Comparison of ENCODE assay signal across 8 cellular contexts in the genomic region with DNA sequence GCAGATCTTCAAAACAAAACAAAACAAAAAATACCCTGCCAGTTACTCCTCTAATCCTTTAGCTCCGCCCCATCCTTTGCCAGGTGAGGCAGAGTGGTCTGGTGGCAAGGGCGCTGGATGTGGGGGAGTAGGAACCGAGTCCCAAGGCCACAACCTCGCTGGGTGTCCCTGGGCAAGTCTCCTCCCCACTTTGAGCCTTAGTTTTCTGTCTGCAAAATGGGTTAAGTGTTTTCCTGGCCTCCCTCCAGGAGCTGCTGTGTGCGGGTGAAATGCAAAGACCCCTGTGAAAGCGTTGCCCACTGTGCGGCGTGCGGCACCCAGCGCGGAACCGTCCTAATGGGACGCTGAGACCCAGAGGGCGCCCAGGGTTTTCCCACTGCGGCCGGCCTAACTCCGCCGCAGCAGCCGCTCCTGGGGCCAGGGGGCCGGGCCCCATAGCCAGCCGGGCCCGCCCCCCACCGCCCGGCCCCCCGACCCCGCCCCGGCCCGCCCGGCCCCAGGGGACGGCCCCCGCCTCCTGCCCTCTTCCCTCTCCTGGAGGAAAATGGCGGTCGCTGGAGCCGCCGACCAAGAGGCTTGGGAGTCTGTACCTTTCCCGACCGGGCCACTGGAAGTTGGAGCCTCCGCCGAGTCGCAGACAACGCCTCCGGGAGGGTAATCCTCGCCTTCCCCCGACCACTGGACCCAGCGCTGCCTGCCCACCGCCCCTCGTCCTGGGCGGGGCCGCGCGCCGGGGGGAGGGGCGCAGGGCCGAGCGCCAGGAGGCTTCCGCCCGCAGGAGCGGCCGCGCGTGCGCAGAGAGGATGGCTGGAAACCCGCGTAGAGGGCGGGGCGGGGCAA. TPM values are rescaled to one million over a fixed set of nuclear protein-coding genes. Genes with fewer than 3 reads are reported as not detected.
DNase-seq lines count a peak whose midpoint lies in the region; ATAC-seq, FAIRE-seq and TF ChIP-seq lines count a peak whose summit lies in the region.

ERMAP (plus strand) TSS at position 523 of the 840 bp plus-strand sequence. CDS start 13,327 bp downstream, outside the sequence.
SVBP (minus strand) TSS at position 798 of the 840 bp plus-strand sequence. CDS start 853 bp downstream, outside the sequence.

- no peak for TF ChIP-seq EP300 in A549 (IDR thresholded peaks at IDR 0.05)

- H3K36me3 ChIP-seq in WERI-Rb-1 (peaks cover 11% of the 10 kb centered on the region), breast epithelium (no peaks in the 10 kb centered on the region), spleen (peaks cover 0 to 14% (median 0%) of the 10 kb centered on the region in 6 donors)

- peak; percentile 60 to 82 for DNase-seq in A549 (ENCODE audit: low read depth in 1 of 2, low spot score in 1 of 2)
- peak; percentile 87 for DNase-seq in NCI-H2171 treated with DMSO at 0.1 percent for 48 hours (lab: John Stamatoyannopoulos, UW)
- DNase-seq in WERI-Rb-1, result peak; percentile 91
- DNase-seq in breast epithelium (ENCODE audit: low spot score in 2 of 2), result peak; percentile 81 to 92
- DNase-seq in inferior parietal cortex (ENCODE audit: extremely low spot score), result peak; percentile 84
- peak; percentile 98 for DNase-seq in spleen

- H3K4me2 ChIP-seq in A549, result peak within 1 kb of the TSS; percentile 77

- H3K27ac ChIP-seq in A549 (peak within 1 kb of the TSS; percentile 97 to 98), WERI-Rb-1 (peak within 1 kb of the TSS; percentile 100), breast epithelium (peak within 1 kb of the TSS; percentile 92 to 98), spleen (peak within 1 kb of the TSS; percentile 91 to 98 (median 96))

- TF ChIP-seq CTCF in A549 (IDR thresholded peaks at IDR 0.05), result no peak
- no peak for TF ChIP-seq CTCF in WERI-Rb-1 (IDR thresholded peaks at IDR 0.05; ENCODE audit: low read depth, low read length)
- no peak for TF ChIP-seq CTCF in breast epithelium (IDR thresholded peaks at IDR 0.05)
- peak in 2 of 11 experiments; percentile 8 to 18 for TF ChIP-seq CTCF in spleen (IDR thresholded peaks at IDR 0.05 in 8 of 11, conservative IDR thresholded peaks at IDR 0.05 in 3 of 11)

- POLR2A ChIA-PET in A549 (lab: Yijun Ruan, JAX), result interaction anchor here (0.8 to 3.0 kb wide), 5 partner anchors 10 to 108 kb away, joined by 3 to 15 read pairs (median 4); partner anchors contain the start of genes C1orf50, P3H1 and ZNF691

- peaks cover 31% of the 10 kb centered on the region; the same call in 2 of the 3 replicates for H3K4me1 ChIP-seq in A549
- H3K4me1 ChIP-seq in breast epithelium, result peaks cover 0 to 7% of the 10 kb centered on the region in 2 donors
- H3K4me1 ChIP-seq in spleen, result peaks cover 20 to 43% (median 26%) of the 10 kb centered on the region in 6 donors

- H3K4me3 ChIP-seq in A549, result peak within 1 kb of the TSS; percentile 52
- peak within 1 kb of the TSS; percentile 77 for H3K4me3 ChIP-seq in WERI-Rb-1 (ENCODE audit: low read depth, low read length)
- H3K4me3 ChIP-seq in breast epithelium, result peak within 1 kb of the TSS; percentile 68 to 73 (median 69)
- H3K4me3 ChIP-seq in spleen, result peak within 1 kb of the TSS; percentile 56 to 79 (median 66)

- no peak for TF ChIP-seq RAD21 in A549 (conservative IDR thresholded peaks at IDR 0.05 in 1 of 2, IDR thresholded peaks at IDR 0.05 in 1 of 2)

- ATAC-seq in A549 (peak; percentile 96 to 97), GM18868 (IDR thresholded peaks at IDR 0.05; ENCODE audit: unreplicated experiment) (peak; percentile 87), HG03097 (IDR thresholded peaks at IDR 0.05; ENCODE audit: low FRiP score, unreplicated experiment) (peak; percentile 77)

- FAIRE-seq in A549 (lab: Jason Lieb, UNC), result no peak

- WGBS in A549 (ENCODE audit: missing lambda C conversion rate), result 3% methylated on average over 5 of the region's 66 CpGs
- 1 to 2% (median 1%) methylated on average over 31 to 66 of the region's 66 CpGs for WGBS in spleen, 5 donors

- intact Hi-C loops in breast epithelium (cut with DNase I; ENCODE audit: low total_unique reads) (no loop called here), spleen (cut with DNase I; ENCODE audit: low total_unique reads) (no loop called here)

- peak; percentile 31 for TF ChIP-seq POLR2A in A549 (IDR thresholded peaks at IDR 0.05; ENCODE audit: low read length)
- no peak for TF ChIP-seq POLR2A in breast epithelium (IDR thresholded peaks at IDR 0.05)
- no peak for TF ChIP-seq POLR2A in spleen (IDR thresholded peaks at IDR 0.05)

- H3K9me3 ChIP-seq in A549, result no peaks in the 10 kb centered on the region
- H3K9me3 ChIP-seq in WERI-Rb-1 (ENCODE audit: severe bottlenecking), result no peaks in the 10 kb centered on the region
- H3K9me3 ChIP-seq in breast epithelium, result no peaks in the 10 kb centered on the region
- no peaks in the 10 kb centered on the region for H3K9me3 ChIP-seq in spleen

- CTCF ChIA-PET in A549 (lab: Yijun Ruan, JAX), result interaction anchor here (1.3 to 2.0 kb wide), 2 partner anchors 29 to 39 kb away, joined by 5 to 7 read pairs; partner anchors contain the start of gene ZNF691

- H3K27me3 ChIP-seq in WERI-Rb-1 (ENCODE audit: insufficient read depth, low read depth, severe bottlenecking) (no peaks in the 10 kb centered on the region), breast epithelium (no peaks in the 10 kb centered on the region), spleen (replicated peaks in 1 of 7) (no peaks in the 10 kb centered on the region)

TF ChIP-seq in A549, 52 proteins besides CTCF, POLR2A, EP300 and RAD21:
- TF ChIP-seq JUN (IDR thresholded peaks at IDR 0.05) (peak in 1 of 2 experiments; percentile 74; a peak in 2 of 5 replicates), PHF8 (IDR thresholded peaks at IDR 0.05; ENCODE audit: borderline replicate concordance, low read depth) (peak; percentile 82; the same call in 1 of the 2 replicates), CBX8 (IDR thresholded peaks at IDR 0.05) (no peak), CHD2 (IDR thresholded peaks at IDR 0.05; ENCODE audit: low read length, partially characterized antibody) (peak; percentile 10), KDM1A (IDR thresholded peaks at IDR 0.05; ENCODE audit: low read depth) (peak; percentile 41; the same call in 1 of the 2 replicates), KDM5A (IDR thresholded peaks at IDR 0.05) (no peak)
- TF ChIP-seq, protein P1, sequence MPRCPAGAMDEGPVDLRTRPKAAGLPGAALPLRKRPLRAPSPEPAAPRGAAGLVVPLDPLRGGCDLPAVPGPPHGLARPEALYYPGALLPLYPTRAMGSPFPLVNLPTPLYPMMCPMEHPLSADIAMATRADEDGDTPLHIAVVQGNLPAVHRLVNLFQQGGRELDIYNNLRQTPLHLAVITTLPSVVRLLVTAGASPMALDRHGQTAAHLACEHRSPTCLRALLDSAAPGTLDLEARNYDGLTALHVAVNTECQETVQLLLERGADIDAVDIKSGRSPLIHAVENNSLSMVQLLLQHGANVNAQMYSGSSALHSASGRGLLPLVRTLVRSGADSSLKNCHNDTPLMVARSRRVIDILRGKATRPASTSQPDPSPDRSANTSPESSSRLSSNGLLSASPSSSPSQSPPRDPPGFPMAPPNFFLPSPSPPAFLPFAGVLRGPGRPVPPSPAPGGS (IDR thresholded peaks at IDR 0.05), result 0 out of 3 replicates have a peak, but pooled peaks have one; percentile 44

RNA-seq across cellular contexts. Expression of gene ERMAP, which starts in this region (rescaled TPM):
- polyA plus RNA-seq in A549 (2011; rRNA removed), result 9.5 and 10.7 TPM in 2 replicates
- 2.9 and 3.7 TPM in 2 replicates for polyA plus RNA-seq in A549 (2012; cell fraction: cytosol; rRNA removed)
- 3.9 and 5.3 TPM in 2 replicates for polyA plus RNA-seq in A549 (2012; cell fraction: nucleus; rRNA removed)
- polyA plus RNA-seq in A549 (2017; fragmentation: RNase III; extraction: RNeasy Plus Mini Kit Qiagen cat#74134 plus additional on column Dnase treatment), result 5.0 to 6.6 TPM (median 5.4 TPM) in 3 replicates
- 6.5 and 7.7 TPM in 2 replicates for polyA minus RNA-seq in A549 (2011; rRNA and poly(A)+ RNA removed)
- 10 to 100 TPM; 11.1 to 22.1 (median 14.9) TPM for total RNA-seq in breast epithelium
- total RNA-seq in spleen, result 10 to 100 TPM; 11.0 to 19.3 (median 15.4) TPM
- 1 to 10 TPM; 3.0 to 4.8 (median 4.4) TPM for polyA plus RNA-seq in spleen

RNA-seq across cellular contexts. Expression of gene SVBP, which starts in this region (rescaled TPM):
- 22.6 and 24.8 TPM in 2 replicates for polyA plus RNA-seq in A549 (2011; rRNA removed)
- 7.3 and 8.3 TPM in 2 replicates for polyA plus RNA-seq in A549 (2012; cell fraction: cytosol; rRNA removed)
- polyA plus RNA-seq in A549 (2012; cell fraction: nucleus; rRNA removed), result 1.3 and 2.2 TPM in 2 replicates
- 8.7 to 12.0 TPM (median 9.1 TPM) in 3 replicates for polyA plus RNA-seq in A549 (2017; fragmentation: RNase III; extraction: RNeasy Plus Mini Kit Qiagen cat#74134 plus additional on column Dnase treatment)
- 2.1 and 2.3 TPM in 2 replicates for polyA minus RNA-seq in A549 (2011; rRNA and poly(A)+ RNA removed)
- 10 to 100 TPM; 21.7 to 31.5 (median 25.9) TPM for total RNA-seq in breast epithelium
- 10 to 100 TPM; 15.1 to 32.3 (median 20.1) TPM for total RNA-seq in spleen
- 10 to 100 TPM; 34.2 to 41.7 (median 39.9) TPM for polyA plus RNA-seq in spleen

Comparison
In these comparisons a context has a peak if more than half of its experiments do, and no peak if none do; other contexts are left out.
1. Peak in every context shown above with its lines: DNase-seq, ATAC-seq, H3K4me3 ChIP-seq and H3K27ac ChIP-seq.